23 cellular contexts compared by ENCODE assay signal in the genomic region with DNA sequence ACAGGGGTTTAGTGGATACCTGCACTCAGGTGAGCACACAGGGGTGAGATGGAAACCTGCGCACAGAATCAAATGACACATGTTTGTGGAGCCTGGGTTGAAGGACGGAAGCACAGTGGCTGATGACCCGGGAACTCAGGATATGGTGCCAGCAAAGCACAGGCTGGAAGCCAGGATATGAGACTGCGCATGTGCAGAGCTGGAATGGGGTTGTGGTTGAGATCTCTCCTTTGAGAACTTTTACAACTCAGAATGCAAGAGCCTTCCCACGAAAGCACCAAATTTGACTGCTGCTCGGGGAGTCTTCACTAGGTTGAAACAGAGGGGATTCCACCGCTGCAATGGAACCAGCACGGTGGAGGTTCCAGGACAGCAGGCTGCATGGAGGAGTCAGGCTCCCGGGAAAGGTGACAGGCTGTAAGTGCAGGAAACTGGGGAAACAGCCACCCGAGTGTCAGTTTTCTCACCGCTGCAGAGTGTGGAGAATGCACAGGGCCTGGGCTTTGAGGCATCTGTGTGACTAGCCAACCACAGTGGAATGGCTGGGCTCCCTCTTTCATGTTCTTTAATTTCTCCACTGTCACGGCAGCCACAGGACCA.
DNase-seq lines count a peak whose midpoint lies in the region; ATAC-seq and TF ChIP-seq lines count a peak whose summit lies in the region.
"Had no signal": no experiment of that assay in that cellular context is flagged by ENCODE, and none has a peak within 500 bp of the region (broad histone marks: within the 10 kb centered on the region; RNA-seq: fewer than 3 reads in every experiment).

No MANE protein-coding gene starts in this region.

- no peak overlapping the region for H3K27ac Mint-ChIP-seq in activated naive CD4-positive, alpha-beta T cell treated with anti-CD3 and anti-CD28 coated beads for 36 hours
- H3K27ac Mint-ChIP-seq: CD8-positive, alpha-beta memory T cell had no signal

- H3K4me1 Mint-ChIP-seq in activated naive CD4-positive, alpha-beta T cell treated with anti-CD3 and anti-CD28 coated beads for 36 hours (ENCODE audit: low read depth) = no peaks in the 10 kb centered on the region
- H3K4me1 Mint-ChIP-seq: CD8-positive, alpha-beta memory T cell had no signal

- H3K27ac ChIP-seq in spleen = no peak overlapping the region
- H3K27ac ChIP-seq: C4-2B, RWPE1 had no signal

- H3K4me3 Mint-ChIP-seq in activated naive CD4-positive, alpha-beta T cell treated with anti-CD3 and anti-CD28 coated beads for 36 hours = no peak overlapping the region

- in situ Hi-C loops in SK-MEL-5 (cut with HindIII; ENCODE audit: low pct_unique_long_range_greater_than_20kb, low sequenced_read_pairs) = no loop called here

- no peaks in the 10 kb centered on the region for H3K9me3 ChIP-seq in spleen
- H3K9me3 ChIP-seq: SK-N-SH had no signal

- H3K9me3 Mint-ChIP-seq in activated naive CD4-positive, alpha-beta T cell treated with anti-CD3 and anti-CD28 coated beads for 36 hours = no peaks in the 10 kb centered on the region

- H3K4me1 ChIP-seq in spleen = no peaks in the 10 kb centered on the region

- peaks cover 0 to 30% (median 3%) of the 10 kb centered on the region in 7 donors for H3K27me3 ChIP-seq in spleen (replicated peaks in 1 of 7)

- CTCF ChIA-PET in activated naive CD4-positive, alpha-beta T cell treated with anti-CD3 and anti-CD28 coated beads for 36 hours (lab: Charles Lee) = no interaction called here

- TF ChIP-seq CTCF in spleen (IDR thresholded peaks at IDR 0.05 in 8 of 11, conservative IDR thresholded peaks at IDR 0.05 in 3 of 11) = no peak

- H3K4me3 ChIP-seq in spleen = no peak overlapping the region

- no peaks in the 10 kb centered on the region for H3K36me3 ChIP-seq in spleen

- DNase-seq in Daoy (ENCODE audit: low read depth) (peak; percentile 30), SK-MEL-5 (ENCODE audit: low read depth, low spot score) (peak; percentile 2), left lobe of liver (ENCODE audit: low spot score) (peak; percentile 71), spleen (peak; percentile 40), COLO668 (lab: John Stamatoyannopoulos, UW; ENCODE audit: unreplicated experiment) (no peak)
- DNase-seq in activated naive CD4-positive, alpha-beta T cell treated with anti-CD3 and anti-CD28 coated beads for 36 hours = no peak
- DNase-seq: CD8-positive, alpha-beta memory T cell; GDM1; GOT3; KBM-7; NCI-H1092; NCI-H1436; NCI-H187 treated with DMSO at 0.1 percent for 48 hours; NCI-H226; NCI-H510A treated with DMSO at 0.1 percent for 48 hours; NCI-H774; NK-92 treated with Interleukin-12 subunit alpha and Interleukin-12 subunit beta, amount 100 ng/mL, for 24 hours; SHP77 treated with DMSO at 0.1 percent for 48 hours; SK-N-SH had no signal

- 39 to 49% (median 47%) methylated on average over 12 of the region's 12 CpGs for WGBS in spleen, 5 donors

- H3K27me3 Mint-ChIP-seq in activated naive CD4-positive, alpha-beta T cell treated with anti-CD3 and anti-CD28 coated beads for 36 hours (ENCODE audit: low read depth) = peaks cover 6% of the 10 kb centered on the region

- intact Hi-C loops in spleen (cut with DNase I; ENCODE audit: low total_unique reads) = no loop called here
- intact Hi-C loops in activated naive CD4-positive, alpha-beta T cell treated with anti-CD3 and anti-CD28 coated beads for 36 hours (cut with micrococcal nuclease) = no loop called here

- ATAC-seq in left lobe of liver = peak; percentile 89
- no peak for ATAC-seq in HG03039 (IDR thresholded peaks at IDR 0.05; ENCODE audit: unreplicated experiment)
- ATAC-seq: HCT116 had no signal

- no peaks in the 10 kb centered on the region for H3K36me3 Mint-ChIP-seq in activated naive CD4-positive, alpha-beta T cell treated with anti-CD3 and anti-CD28 coated beads for 36 hours (ENCODE audit: low read depth)
- H3K36me3 Mint-ChIP-seq: CD8-positive, alpha-beta memory T cell had no signal

- no peak for TF ChIP-seq POLR2A in spleen (IDR thresholded peaks at IDR 0.05)

Comparison
In these comparisons a context has a peak if more than half of its experiments do, and no peak if none do; other contexts are left out.
1. DNase-seq: peak in Daoy (single experiment), SK-MEL-5 (single experiment), left lobe of liver (single experiment) and spleen (single experiment); none in COLO668 (single experiment) and activated naive CD4-positive, alpha-beta T cell treated with anti-CD3 and anti-CD28 coated beads for 36 hours (single experiment).